26 cellular contexts compared by ENCODE assay signal in the genomic region with DNA sequence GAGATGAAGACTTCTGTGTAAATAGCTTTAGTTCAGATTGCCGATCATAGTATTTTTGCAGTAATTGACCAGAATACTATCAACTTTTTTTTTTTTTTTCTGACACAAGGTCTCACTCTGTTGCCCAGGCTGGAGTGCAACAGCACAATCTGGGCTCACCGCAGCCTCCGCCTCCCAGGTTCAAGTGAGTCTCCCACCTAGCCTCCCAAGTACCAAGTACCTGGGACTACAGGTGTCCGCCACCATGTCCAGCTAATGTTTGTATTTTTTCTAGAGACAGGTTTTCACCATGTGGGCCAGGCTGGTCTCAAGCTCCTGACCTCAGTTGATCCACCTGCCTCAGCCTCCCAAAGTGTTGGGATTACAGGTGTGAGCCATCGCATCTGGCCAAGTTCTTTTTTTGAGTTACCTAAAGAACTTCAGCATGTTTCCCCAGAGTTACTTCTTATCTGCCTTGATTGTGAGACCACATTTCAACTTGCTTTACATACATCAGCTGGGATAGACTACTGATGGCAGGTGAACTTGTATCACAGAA. TPM values are rescaled to one million over a fixed set of nuclear protein-coding genes. Genes with fewer than 3 reads are reported as not detected.
DNase-seq lines count a peak whose midpoint lies in the region; ATAC-seq and TF ChIP-seq lines count a peak whose summit lies in the region.
"Had no signal": no experiment of that assay in that cellular context is flagged by ENCODE, and none has a peak within 500 bp of the region (broad histone marks: within the 10 kb centered on the region; RNA-seq: fewer than 3 reads in every experiment).

No MANE protein-coding gene starts in this region.

- H3K4me1 ChIP-seq in adipocyte (ENCODE audit: control insufficient read depth, insufficient read depth, low read length) = peaks cover 46% of the 10 kb centered on the region

- intact Hi-C loops in activated CD8-positive, alpha-beta T cell treated with anti-CD3 and anti-CD28 coated beads for 36 hours (cut with micrococcal nuclease) = no loop called here

- H3K4me3 ChIP-seq in AG09309 (ENCODE audit: control insufficient read depth, low read depth, low read length) (peak overlapping the region; percentile 5; the same call in 1 of the 2 replicates), adipocyte (ENCODE audit: low read length) (peak overlapping the region; percentile 93), fibroblast of villous mesenchyme (ENCODE audit: low read depth, low read length) (peak overlapping the region; percentile 99)
- H3K4me3 ChIP-seq: ovary had no signal

- no peak for TF ChIP-seq CTCF in AG09309 (IDR thresholded peaks at IDR 0.05; ENCODE audit: control insufficient read depth, insufficient read depth, low read depth, low read length, missing control alignments)
- TF ChIP-seq CTCF in fibroblast of villous mesenchyme (IDR thresholded peaks at IDR 0.05; ENCODE audit: insufficient read depth, low read depth, low read length) = no peak
- no peak for TF ChIP-seq CTCF in osteocyte (IDR thresholded peaks at IDR 0.05)
- no peak for TF ChIP-seq CTCF in activated CD8-positive, alpha-beta T cell treated with anti-CD3 and anti-CD28 coated beads for 36 hours (IDR thresholded peaks at IDR 0.05)

- H3K9ac ChIP-seq in adipocyte (ENCODE audit: low read length) = peak overlapping the region; percentile 76
- H3K9ac ChIP-seq: KMS-11 had no signal

- H3K36me3 Mint-ChIP-seq in osteocyte (ENCODE audit: unreplicated experiment) = peaks cover 4% of the 10 kb centered on the region
- H3K36me3 Mint-ChIP-seq in activated CD8-positive, alpha-beta T cell treated with anti-CD3 and anti-CD28 coated beads for 36 hours (ENCODE audit: low read depth) = no peaks in the 10 kb centered on the region

- CTCF ChIA-PET in activated CD8-positive, alpha-beta T cell treated with anti-CD3 and anti-CD28 coated beads for 36 hours (lab: Charles Lee) = interaction anchor here (0.9 kb wide), 1 partner anchor 55 kb away, joined by 3 read pairs; no protein-coding TSS in a partner anchor

- peaks cover 65% of the 10 kb centered on the region for H3K4me1 Mint-ChIP-seq in osteocyte (ENCODE audit: unreplicated experiment)
- H3K4me1 Mint-ChIP-seq in activated CD8-positive, alpha-beta T cell treated with anti-CD3 and anti-CD28 coated beads for 36 hours (ENCODE audit: low read depth) = peaks cover 17% of the 10 kb centered on the region

- DNase-seq in AG09309 (ENCODE audit: low read depth) (no peak), adipocyte (ENCODE audit: low read depth) (no peak), fibroblast of villous mesenchyme (ENCODE audit: low read depth) (no peak), osteocyte (ENCODE audit: extremely low spot score, unreplicated experiment) (no peak), AG08395 (ENCODE audit: low spot score) (no peak), NCI-H2107 (lab: John Stamatoyannopoulos, UW) (no peak)
- no peak for DNase-seq in activated CD8-positive, alpha-beta T cell treated with anti-CD3 and anti-CD28 coated beads for 36 hours
- DNase-seq: activated CD4-positive, CD25-positive, alpha-beta regulatory T cell treated with anti-CD3 and anti-CD28 coated beads, Interleukin-2, amount 50 U/mL, for 72 hours; activated naive CD4-positive, alpha-beta T cell treated with Interleukin-2 at 50 U/mL for 16 hours; activated T-cell treated with anti-CD3 and anti-CD28 coated beads, Interleukin-2, amount 50 U/mL, for 24 hours; amniotic stem cell; caudate nucleus; CD4-positive, alpha-beta T cell; dorsolateral prefrontal cortex; erythroblast; mammary epithelial cell; NCI-H1930; NCI-H226; NCI-H748 treated with DMSO at 0.1 percent for 48 hours; ovary; stimulated activated CD8-positive, alpha-beta memory T cell treated with anti-CD3 and anti-CD28 coated beads, Interleukin-4, amount 100 ng/mL, for 48 hours; SW 1271 had no signal

- POLR2A ChIA-PET in activated CD8-positive, alpha-beta T cell treated with anti-CD3 and anti-CD28 coated beads for 36 hours (lab: Charles Lee) = no interaction called here

- H3K36me3 ChIP-seq in adipocyte (ENCODE audit: control insufficient read depth, insufficient read depth, low read length, severe bottlenecking) = peaks cover 9% of the 10 kb centered on the region
- H3K36me3 ChIP-seq: ovary had no signal

- no peaks in the 10 kb centered on the region for H3K27me3 ChIP-seq in adipocyte (replicated peaks; ENCODE audit: control insufficient read depth, insufficient read depth, low read length)
- H3K27me3 ChIP-seq: dorsolateral prefrontal cortex, ovary had no signal

- no peaks in the 10 kb centered on the region for H3K9me3 Mint-ChIP-seq in osteocyte (ENCODE audit: unreplicated experiment)
- H3K9me3 Mint-ChIP-seq in activated CD8-positive, alpha-beta T cell treated with anti-CD3 and anti-CD28 coated beads for 36 hours = no peaks in the 10 kb centered on the region
- H3K9me3 Mint-ChIP-seq: activated T-cell treated with anti-CD3 and anti-CD28 coated beads, Interleukin-2, amount 50 U/mL, for 24 hours; CD4-positive, alpha-beta T cell had no signal

- H3K27me3 Mint-ChIP-seq in osteocyte (ENCODE audit: unreplicated experiment) = no peaks in the 10 kb centered on the region
- H3K27me3 Mint-ChIP-seq in activated CD8-positive, alpha-beta T cell treated with anti-CD3 and anti-CD28 coated beads for 36 hours = no peaks in the 10 kb centered on the region
- H3K27me3 Mint-ChIP-seq: activated T-cell treated with anti-CD3 and anti-CD28 coated beads, Interleukin-2, amount 50 U/mL, for 24 hours; CD4-positive, alpha-beta T cell had no signal

- H3K4me3 Mint-ChIP-seq in osteocyte (ENCODE audit: unreplicated experiment) = peak overlapping the region; percentile 98
- no peak overlapping the region for H3K4me3 Mint-ChIP-seq in activated CD8-positive, alpha-beta T cell treated with anti-CD3 and anti-CD28 coated beads for 36 hours
- H3K4me3 Mint-ChIP-seq: activated T-cell treated with anti-CD3 and anti-CD28 coated beads, Interleukin-2, amount 50 U/mL, for 24 hours; CD4-positive, alpha-beta T cell had no signal

- H3K27ac Mint-ChIP-seq in osteocyte (ENCODE audit: unreplicated experiment) = peak overlapping the region; percentile 98
- H3K27ac Mint-ChIP-seq in activated CD8-positive, alpha-beta T cell treated with anti-CD3 and anti-CD28 coated beads for 36 hours = no peak overlapping the region
- H3K27ac Mint-ChIP-seq: activated T-cell treated with anti-CD3 and anti-CD28 coated beads, Interleukin-2, amount 50 U/mL, for 24 hours; CD4-positive, alpha-beta T cell had no signal

- ATAC-seq in activated CD8-positive, alpha-beta T cell treated with anti-CD3 and anti-CD28 coated beads for 36 hours = no peak
- no peak for ATAC-seq in GM18517 (IDR thresholded peaks at IDR 0.05; ENCODE audit: unreplicated experiment)
- ATAC-seq: Right ventricle myocardium inferior, sciatic nerve had no signal

- no peaks in the 10 kb centered on the region for H3K9me3 ChIP-seq in adipocyte (ENCODE audit: control insufficient read depth, low read length)
- H3K9me3 ChIP-seq: ovary had no signal

RNA-seq across cellular contexts. Expression of gene UGDH, which starts 2.8 kb away (rescaled TPM):
- 159 and 163 TPM in 2 replicates for total RNA-seq in fibroblast of villous mesenchyme
- total RNA-seq in osteocyte = 192 and 200 TPM in 2 replicates
- total RNA-seq in activated CD8-positive, alpha-beta T cell treated with anti-CD3 and anti-CD28 coated beads for 36 hours = 10 to 100 TPM; 14.6 to 16.7 TPM

Comparison
In these comparisons a context has a peak if more than half of its experiments do, and no peak if none do; other contexts are left out.
1. H3K4me3 ChIP-seq: peak in every context shown above with its lines; median percentile 99 in fibroblast of villous mesenchyme; 93 in adipocyte; 5 in AG09309.